24 cellular contexts compared by ENCODE assay signal in genomic region chr10:93402192-93402591, GRCh38.
"Had no signal": no experiment of that assay in that cellular context is flagged by ENCODE, and none has a peak within 500 bp of the region (broad histone marks: within the 10 kb centered on the region; RNA-seq: fewer than 3 reads in every experiment).

No MANE protein-coding gene starts in this region.

- ATAC-seq: left lung; sciatic nerve; stimulated activated naive CD8-positive, alpha-beta T cell treated with anti-CD3 and anti-CD28 coated beads, Interleukin-15, Interleukin-2, amounts not matched to agents 100 U/mL and 50 U/mL, for 24 hours had no signal

- H3K4me1 ChIP-seq: left lung, thyroid gland had no signal

- H3K9me3 ChIP-seq: ascending aorta, esophagus squamous epithelium, left lung, thyroid gland had no signal

- H3K27me3 ChIP-seq: ascending aorta, esophagus squamous epithelium, left lung, thyroid gland had no signal

- H3K4me3 ChIP-seq: ascending aorta, esophagus squamous epithelium, left lung, skin epidermis, thyroid gland had no signal

- H3K27ac ChIP-seq: epithelial cell of prostate, esophagus squamous epithelium, left lung, thyroid gland had no signal

- DNase-seq: activated CD4-positive, alpha-beta memory T cell treated with anti-CD3 and anti-CD28 coated beads for 36 hours; activated CD4-positive, alpha-beta T cell treated with anti-CD3 and anti-CD28 coated beads, Interleukin-2, amount 10 ng/mL, durations not matched to agents 24 days and 14 days; activated CD4-positive, CD25-positive, alpha-beta regulatory T cell treated with anti-CD3 and anti-CD28 coated beads, Interleukin-2, amount 50 U/mL, for 72 hours; activated CD8-positive, alpha-beta memory T cell treated with anti-CD3 and anti-CD28 coated beads, Interleukin-2, amount 50 U/mL, for 4 hours; activated gamma-delta T cell; activated naive CD4-positive, alpha-beta T cell treated with anti-CD3 and anti-CD28 coated beads, Interleukin-2, amount 10 ng/mL, durations not matched to agents 7 days and 5 days; activated naive CD8-positive, alpha-beta T cell treated with anti-CD3 and anti-CD28 coated beads, Interleukin-2, amount 10 ng/mL, durations not matched to agents 7 days and 5 days; activated T-cell treated with anti-CD3 and anti-CD28 coated beads, Interleukin-2, amount 50 U/mL, for 1 hour; caudate nucleus; effector CD4-positive, alpha-beta T cell; esophagus squamous epithelium; foreskin melanocyte; kidney glomerular epithelial cell; left lung; naive B cell; occipital lobe; stimulated activated CD4-positive, alpha-beta T cell treated with anti-CD3 and anti-CD28 coated beads, Interleukin-12 subunit alpha, Interleukin-12 subunit beta, amount 100 ng/mL, for 4 hours; stimulated activated CD4-positive, alpha-beta T cell treated with anti-CD3 and anti-CD28 coated beads, Interleukin-4, amount 100 ng/mL, for 1 hour; stimulated activated naive CD8-positive, alpha-beta T cell treated with anti-CD3 and anti-CD28 coated beads, Interleukin-15, Interleukin-2, amounts not matched to agents 100 U/mL and 50 U/mL, for 24 hours; thyroid gland had no signal
